ENCODE assay signal across 22 cellular contexts in the genomic region with DNA sequence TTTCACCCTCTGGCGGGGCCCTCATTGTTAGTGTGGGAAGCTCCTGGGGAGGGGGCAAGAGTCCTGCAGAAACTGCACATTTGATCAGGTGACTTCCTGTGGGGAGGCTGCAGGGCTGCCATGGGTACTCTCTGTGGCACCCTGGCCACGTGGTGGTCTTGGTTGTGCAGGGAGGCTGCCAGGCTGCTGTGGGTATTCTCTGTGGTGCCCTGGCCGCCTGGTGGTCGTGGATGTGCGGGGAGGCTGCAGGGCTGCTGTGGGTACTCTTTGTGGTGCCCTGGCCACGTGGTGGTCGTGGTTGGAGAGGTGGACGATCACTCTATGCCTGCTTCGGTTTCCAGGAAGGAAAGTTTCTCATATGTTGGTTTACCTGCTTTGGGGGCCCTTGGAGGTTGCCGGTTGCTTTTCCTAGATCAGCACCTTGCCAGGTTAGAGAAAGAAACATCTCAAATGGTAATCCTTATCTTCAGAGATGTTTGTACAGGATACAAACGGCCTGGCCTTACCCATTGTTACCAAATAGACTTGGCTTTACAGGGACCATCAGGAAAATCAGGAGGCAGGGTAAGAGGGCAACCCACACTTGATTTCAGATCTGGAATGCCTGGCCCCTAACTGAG. TPM values are rescaled to one million over a fixed set of nuclear protein-coding genes. Genes with fewer than 3 reads are reported as not detected.
"Had no signal": no experiment of that assay in that cellular context is flagged by ENCODE, and none has a peak within 500 bp of the region (broad histone marks: within the 10 kb centered on the region; RNA-seq: fewer than 3 reads in every experiment).

No MANE protein-coding gene starts in this region.

- H3K27ac Mint-ChIP-seq: activated CD4-positive, alpha-beta memory T cell treated with anti-CD3 and anti-CD28 coated beads, Interleukin-2, amount 10 ng/mL, durations not matched to agents 7 days and 5 days; activated CD4-positive, alpha-beta T cell treated with anti-CD3 and anti-CD28 coated beads, Interleukin-2, amount 10 ng/mL, durations not matched to agents 24 days and 14 days; activated naive CD4-positive, alpha-beta T cell treated with anti-CD3 and anti-CD28 coated beads, Interleukin-2, amount 50 U/mL, for 72 hours; activated T-helper 1 cell treated with anti-CD3 and anti-CD28 coated beads, Interleukin-12 subunit alpha, Interleukin-12 subunit beta, Interleukin-2, Interleukin-4 antibody, amounts not matched to agents 30 ng/mL and 10 ng/mL and 1 ng/mL, durations not matched to agents 14 hours and 24 hours and 36 hours had no signal

- H3K27ac ChIP-seq: spleen, testis had no signal

- H3K4me1 Mint-ChIP-seq: activated CD4-positive, alpha-beta memory T cell treated with anti-CD3 and anti-CD28 coated beads, Interleukin-2, amount 10 ng/mL, durations not matched to agents 7 days and 5 days; activated CD4-positive, alpha-beta T cell treated with anti-CD3 and anti-CD28 coated beads, Interleukin-2, amount 10 ng/mL, durations not matched to agents 24 days and 14 days; naive B cell had no signal

- H3K4me3 ChIP-seq: mucosa of descending colon, spleen, testis had no signal

- H3K36me3 Mint-ChIP-seq: brain had no signal

- H3K27me3 Mint-ChIP-seq: activated CD4-positive, alpha-beta memory T cell treated with anti-CD3 and anti-CD28 coated beads, Interleukin-2, amount 10 ng/mL, durations not matched to agents 7 days and 5 days; activated CD4-positive, alpha-beta T cell treated with anti-CD3 and anti-CD28 coated beads, Interleukin-2, amount 10 ng/mL, durations not matched to agents 24 days and 14 days; brain; naive B cell had no signal

- DNase-seq: activated CD4-positive, alpha-beta memory T cell treated with anti-CD3 and anti-CD28 coated beads, Interleukin-2, amount 10 ng/mL, durations not matched to agents 7 days and 5 days; caudate nucleus; dermis blood vessel endothelial cell; effector CD8-positive, alpha-beta T cell; foreskin melanocyte; mesenchymal stem cell; mucosa of descending colon; naive B cell; occipital lobe; retina; spleen; stimulated activated CD4-positive, alpha-beta T cell treated with anti-CD3 and anti-CD28 coated beads, Interleukin-4, amount 100 ng/mL, for 1 hour; SW 1271; testis; trophoblast cell had no signal

- H3K4me3 Mint-ChIP-seq: activated CD4-positive, alpha-beta memory T cell treated with anti-CD3 and anti-CD28 coated beads, Interleukin-2, amount 10 ng/mL, durations not matched to agents 7 days and 5 days; activated CD4-positive, alpha-beta T cell treated with anti-CD3 and anti-CD28 coated beads, Interleukin-2, amount 10 ng/mL, durations not matched to agents 24 days and 14 days; activated T-helper 1 cell treated with anti-CD3 and anti-CD28 coated beads, Interleukin-12 subunit alpha, Interleukin-12 subunit beta, Interleukin-2, Interleukin-4 antibody, amounts not matched to agents 30 ng/mL and 10 ng/mL and 1 ng/mL, durations not matched to agents 14 hours and 24 hours and 36 hours; brain; immature natural killer cell; naive B cell had no signal

- ATAC-seq: activated naive CD4-positive, alpha-beta T cell treated with anti-CD3 and anti-CD28 coated beads, Interleukin-2, amount 50 U/mL, for 72 hours; mucosa of descending colon had no signal

- H3K27me3 ChIP-seq: spleen, testis had no signal

- H3K9me3 Mint-ChIP-seq: activated CD4-positive, alpha-beta T cell treated with anti-CD3 and anti-CD28 coated beads, Interleukin-2, amount 10 ng/mL, durations not matched to agents 24 days and 14 days; activated naive CD4-positive, alpha-beta T cell treated with anti-CD3 and anti-CD28 coated beads, Interleukin-2, amount 50 U/mL, for 72 hours had no signal

- H3K9me3 ChIP-seq: mucosa of descending colon, testis had no signal

- H3K4me1 ChIP-seq: spleen, testis had no signal

RNA-seq across cellular contexts. Expression of a gene that starts 22.9 kb away (rescaled TPM):
- total RNA-seq: occipital lobe had no signal
- polyA plus RNA-seq: liver, neural cell had no signal
